In the genomic region with DNA sequence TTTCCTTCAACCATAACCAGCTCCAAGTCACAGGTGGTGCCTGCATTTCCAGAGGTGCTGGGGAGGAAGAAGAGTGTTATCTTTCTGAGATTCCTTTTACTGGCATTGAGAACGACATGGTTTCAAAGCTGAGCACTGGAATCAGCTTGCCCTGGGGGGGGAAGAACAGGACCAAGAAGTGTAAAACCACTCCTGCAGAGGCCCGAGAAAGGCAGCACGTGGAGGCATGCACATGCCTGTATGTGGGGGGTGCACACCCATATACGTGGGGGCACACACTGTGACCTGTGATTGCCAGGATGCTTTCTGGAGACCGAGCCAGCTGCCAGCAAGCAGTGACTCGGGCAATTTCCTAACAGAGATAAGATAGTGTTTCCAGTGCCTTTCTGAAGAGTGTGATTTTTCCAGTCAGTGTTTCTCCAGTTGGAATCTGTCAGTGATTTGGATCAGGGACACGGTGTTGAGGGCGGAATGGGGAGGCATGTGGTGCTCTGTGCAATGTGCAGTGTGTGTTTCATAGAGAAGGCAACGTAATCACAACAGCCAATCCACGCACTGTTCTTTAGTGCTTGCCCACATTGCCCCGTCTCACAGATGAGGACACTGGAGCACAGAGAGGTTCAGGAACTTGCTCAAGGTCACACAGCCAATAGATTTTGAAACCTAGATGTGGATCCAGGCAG, we compare ENCODE assay signal across 10 cellular contexts. TPM values are rescaled to one million over a fixed set of nuclear protein-coding genes. Genes with fewer than 3 reads are reported as not detected.
A peak's percentile ranks its signal among the peaks of the same experiment; 100 is the strongest.
DNase-seq lines count a peak whose midpoint lies in the region; ATAC-seq and TF ChIP-seq lines count a peak whose summit lies in the region.
"Had no signal": no experiment of that assay in that cellular context is flagged by ENCODE, and none has a peak within 500 bp of the region (broad histone marks: within the 10 kb centered on the region; RNA-seq: fewer than 3 reads in every experiment).

No MANE protein-coding gene starts in this region.

- H3K79me2 ChIP-seq in SK-N-SH (ENCODE audit: insufficient read depth): peaks cover 13% of the 10 kb centered on the region

- H3K4me3 ChIP-seq in HAP-1: peak overlapping the region; percentile 16
- H3K4me3 ChIP-seq in heart left ventricle: peak overlapping the region in 8 of 12 donors; percentile 48 to 58 (median 55)
- H3K4me3 ChIP-seq in sigmoid colon: peak overlapping the region in 2 of 4 donors; percentile 43 to 46
- no peak overlapping the region for H3K4me3 ChIP-seq in SK-N-SH (ENCODE audit: low read depth in 2 of 2, low read length in 1 of 2)
- H3K4me3 ChIP-seq in mucosa of descending colon: no peak overlapping the region
- H3K4me3 ChIP-seq: SJSA1 had no signal

- 33 to 49% (median 40%) methylated on average over 11 of the region's 11 CpGs for WGBS in heart left ventricle, 4 donors
- WGBS in sigmoid colon, 2 donors: 73 to 77% methylated on average over 11 of the region's 11 CpGs
- 91% methylated on average over 7 of the region's 11 CpGs for WGBS in SK-N-SH (ENCODE audit: low lambda C conversion rate)

- POLR2A ChIA-PET in SK-N-SH (lab: Yijun Ruan, JAX): no interaction called here

- H4K20me1 ChIP-seq in SK-N-SH (ENCODE audit: insufficient read depth): no peaks in the 10 kb centered on the region

- H3K4me2 ChIP-seq in SK-N-SH: no peak overlapping the region

- intact Hi-C loops in heart left ventricle (cut with DNase I): no loop called here
- intact Hi-C loops in sigmoid colon (cut with DNase I): loop anchor here (10.0 kb wide), 1 partner anchor 969 kb away; the partner anchor contains the start of genes TUBGCP2 and ZNF511
- intact Hi-C loops in mucosa of descending colon (cut with DNase I, micrococcal nuclease): no loop called here

- in situ Hi-C loops in HAP-1 (cut with MboI; ENCODE audit: low sequenced_read_pairs): no loop called here

- H3K4me1 ChIP-seq in HAP-1 (peaks cover 31% of the 10 kb centered on the region), heart left ventricle (peaks cover 0 to 31% (median 14%) of the 10 kb centered on the region in 12 donors), sigmoid colon (peaks cover 0 to 15% (median 12%) of the 10 kb centered on the region in 4 donors), SK-N-SH (ENCODE audit: control insufficient read depth in 1 of 2, insufficient read depth in 2 of 2, low read depth in 1 of 2, low read length in 1 of 2) (peaks cover 0 to 10% of the 10 kb centered on the region in 2 experiments; a peak in 2 of 4 replicates), mucosa of descending colon (ENCODE audit: low read depth) (peaks cover 5% of the 10 kb centered on the region)

- H3K9ac ChIP-seq in SK-N-SH: no peak overlapping the region

- no peak for TF ChIP-seq RAD21 in SK-N-SH (IDR thresholded peaks at IDR 0.05; ENCODE audit: low read length)

- H3K27ac ChIP-seq in VCaP: peak overlapping the region; percentile 75
- H3K27ac ChIP-seq in heart left ventricle: peak overlapping the region in 10 of 12 donors; percentile 19 to 80 (median 56)
- peak overlapping the region in 3 of 4 donors; percentile 5 to 69 (median 67) for H3K27ac ChIP-seq in sigmoid colon
- H3K27ac ChIP-seq in substantia nigra (ENCODE audit: low read depth, low read length, poor library complexity, severe bottlenecking): no peak overlapping the region
- H3K27ac ChIP-seq in SK-N-SH (ENCODE audit: low read depth in 2 of 2, low read length in 1 of 2): no peak overlapping the region
- H3K27ac ChIP-seq: SJSA1 had no signal

- H3F3A ChIP-seq in SK-N-SH (replicated peaks; ENCODE audit: insufficient read depth): no peaks in the 10 kb centered on the region

- H3K27me3 ChIP-seq in HAP-1 (ENCODE audit: low read depth) (no peaks in the 10 kb centered on the region), heart left ventricle (no peaks in the 10 kb centered on the region), sigmoid colon (no peaks in the 10 kb centered on the region), SK-N-SH (ENCODE audit: insufficient read depth) (no peaks in the 10 kb centered on the region)
- H3K27me3 ChIP-seq: SJSA1 had no signal

- CTCF ChIA-PET in SK-N-SH (lab: Yijun Ruan, JAX): interaction anchor here (0.6 to 1.2 kb wide), 2 partner anchors 71 to 117 kb away, joined by 3 read pairs; no protein-coding TSS in a partner anchor

- ATAC-seq in heart left ventricle (peak in 3 of 4 donors; percentile 33 to 57 (median 54)), mucosa of descending colon (no peak)

- no peak overlapping the region for H2AFZ ChIP-seq in SK-N-SH (ENCODE audit: low read depth)

- TF ChIP-seq POLR2A in heart left ventricle (IDR thresholded peaks at IDR 0.05) (no peak), sigmoid colon (IDR thresholded peaks at IDR 0.05) (no peak)

- TF ChIP-seq CTCF in VCaP (conservative IDR thresholded peaks at IDR 0.05) (no peak), heart left ventricle (IDR thresholded peaks at IDR 0.05) (no peak), sigmoid colon (IDR thresholded peaks at IDR 0.05) (no peak), SK-N-SH (IDR thresholded peaks at IDR 0.05) (no peak), mucosa of descending colon (IDR thresholded peaks at IDR 0.05) (no peak)

- H3K36me3 ChIP-seq in HAP-1 (replicated peaks): no peaks in the 10 kb centered on the region
- H3K36me3 ChIP-seq in heart left ventricle: peaks cover 0 to 12% (median 4%) of the 10 kb centered on the region in 9 donors
- peaks cover 0 to 31% (median 0%) of the 10 kb centered on the region in 4 donors for H3K36me3 ChIP-seq in sigmoid colon
- H3K36me3 ChIP-seq in SK-N-SH (replicated peaks in 1 of 2; ENCODE audit: control insufficient read depth in 1 of 2, insufficient read depth in 2 of 2, low read length in 1 of 2): peaks cover 25 to 34% of the 10 kb centered on the region in 2 experiments
- H3K36me3 ChIP-seq in mucosa of descending colon (ENCODE audit: low read depth): no peaks in the 10 kb centered on the region

- DNase-seq in HAP-1 (ENCODE audit: low spot score in 2 of 2) (peak in 1 of 2 experiments; percentile 36), heart left ventricle (peak in 1 of 5 donors; percentile 56), sigmoid colon (peak; percentile 55), substantia nigra (lab: John Stamatoyannopoulos, UW) (no peak), SK-N-SH (no peak), mucosa of descending colon (no peak)
- DNase-seq: activated CD8-positive, alpha-beta memory T cell treated with anti-CD3 and anti-CD28 coated beads, Interleukin-2, amount 50 U/mL, for 48 hours; kidney had no signal

- TF ChIP-seq EP300 in sigmoid colon (IDR thresholded peaks at IDR 0.05) (no peak), SK-N-SH (IDR thresholded peaks at IDR 0.05; ENCODE audit: borderline replicate concordance in 1 of 2, low read depth in 1 of 2, low read length in 1 of 2) (no peak)

- H3K9me2 ChIP-seq in SK-N-SH: no peaks in the 10 kb centered on the region

- no peaks in the 10 kb centered on the region for H3K9me3 ChIP-seq in HAP-1
- H3K9me3 ChIP-seq in heart left ventricle: no peaks in the 10 kb centered on the region
- no peaks in the 10 kb centered on the region for H3K9me3 ChIP-seq in sigmoid colon
- H3K9me3 ChIP-seq in SK-N-SH: no peaks in the 10 kb centered on the region
- H3K9me3 ChIP-seq in mucosa of descending colon: no peaks in the 10 kb centered on the region
- H3K9me3 ChIP-seq: SJSA1 had no signal

TF ChIP-seq in SK-N-SH, 30 proteins besides CTCF, POLR2A, EP300 and RAD21:
- TF ChIP-seq, protein P1, sequence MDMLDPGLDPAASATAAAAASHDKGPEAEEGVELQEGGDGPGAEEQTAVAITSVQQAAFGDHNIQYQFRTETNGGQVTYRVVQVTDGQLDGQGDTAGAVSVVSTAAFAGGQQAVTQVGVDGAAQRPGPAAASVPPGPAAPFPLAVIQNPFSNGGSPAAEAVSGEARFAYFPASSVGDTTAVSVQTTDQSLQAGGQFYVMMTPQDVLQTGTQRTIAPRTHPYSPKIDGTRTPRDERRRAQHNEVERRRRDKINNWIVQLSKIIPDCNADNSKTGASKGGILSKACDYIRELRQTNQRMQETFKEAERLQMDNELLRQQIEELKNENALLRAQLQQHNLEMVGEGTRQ (IDR thresholded peaks at IDR 0.05; ENCODE audit: borderline replicate concordance, low read depth, low read length): no peak
- no peak for TF ChIP-seq NFIC (IDR thresholded peaks at IDR 0.05; ENCODE audit: borderline replicate concordance)
- no peak for TF ChIP-seq GABPA (IDR thresholded peaks at IDR 0.05; ENCODE audit: low read depth)
- TF ChIP-seq NRF1 (IDR thresholded peaks at IDR 0.05; ENCODE audit: low read depth, low read length): no peak
- TF ChIP-seq ELF1 (IDR thresholded peaks at IDR 0.05): no peak
- no peak for TF ChIP-seq RCOR1 (IDR thresholded peaks at IDR 0.05; ENCODE audit: low read length)

RNA-seq across cellular contexts. Expression of gene LRRC27, which starts 4.2 kb away (rescaled TPM):
- 1 to 10 TPM; 2.6 to 8.9 (median 5.0) TPM for total RNA-seq in heart left ventricle
- 1 to 10 TPM; 5.1 to 7.6 TPM for polyA plus RNA-seq in heart left ventricle
- 10 to 100 TPM in 1 of 4 donors, 1 to 10 TPM in 3; 6.1 to 15.5 (median 8.1) TPM for total RNA-seq in sigmoid colon
- 1 to 10 TPM; 1.4 to 6.2 (median 1.8) TPM for polyA plus RNA-seq in sigmoid colon
- 10.0 and 11.2 TPM in 2 replicates for polyA plus RNA-seq in SK-N-SH (2012; rRNA removed)
- polyA plus RNA-seq in SK-N-SH (2012; cell fraction: cytosol; rRNA removed): 7.4 and 7.6 TPM in 2 replicates
- polyA plus RNA-seq in SK-N-SH (2012; cell fraction: nucleus; rRNA removed): 44.8 and 57.8 TPM in 2 replicates
- total RNA-seq in mucosa of descending colon: 10 to 100 TPM in 2 of 3 donors, 1 to 10 TPM in 1; 6.9 to 12.2 (median 11.1) TPM

RNA-seq across cellular contexts. Expression of gene STK32C, which starts 28.5 kb away (rescaled TPM):
- total RNA-seq in heart left ventricle (1 to 10 TPM; 3.8 to 9.8 (median 6.2) TPM), sigmoid colon (1 to 10 TPM; 4.3 to 8.4 (median 6.1) TPM), mucosa of descending colon (10 to 100 TPM in 2 of 3 donors, 1 to 10 TPM in 1; 4.5 to 11.5 (median 11.1) TPM)
- polyA plus RNA-seq in heart left ventricle (1 to 10 TPM; 4.7 to 8.2 TPM), sigmoid colon (10 to 100 TPM; 10.4 to 12.8 (median 12.6) TPM), SK-N-SH (2012; rRNA removed) (27.0 and 27.8 TPM in 2 replicates)
- 20.1 and 23.8 TPM in 2 replicates for polyA plus RNA-seq in SK-N-SH (2012; cell fraction: cytosol; rRNA removed)
- 21.1 and 30.0 TPM in 2 replicates for polyA plus RNA-seq in SK-N-SH (2012; cell fraction: nucleus; rRNA removed)

Comparison
In these comparisons a context has a peak if more than half of its experiments do, and no peak if none do; other contexts are left out.
1. H3K4me3 ChIP-seq: peak in HAP-1 (single experiment) and heart left ventricle (8 of 12); none in SK-N-SH (0 of 2) and mucosa of descending colon (single experiment).
2. H3K27ac ChIP-seq: peak in VCaP (single experiment), heart left ventricle (10 of 12) and sigmoid colon (3 of 4); none in substantia nigra (single experiment) and SK-N-SH (0 of 2).